Comparison of ENCODE assay signal across 11 cellular contexts in the genomic region with DNA sequence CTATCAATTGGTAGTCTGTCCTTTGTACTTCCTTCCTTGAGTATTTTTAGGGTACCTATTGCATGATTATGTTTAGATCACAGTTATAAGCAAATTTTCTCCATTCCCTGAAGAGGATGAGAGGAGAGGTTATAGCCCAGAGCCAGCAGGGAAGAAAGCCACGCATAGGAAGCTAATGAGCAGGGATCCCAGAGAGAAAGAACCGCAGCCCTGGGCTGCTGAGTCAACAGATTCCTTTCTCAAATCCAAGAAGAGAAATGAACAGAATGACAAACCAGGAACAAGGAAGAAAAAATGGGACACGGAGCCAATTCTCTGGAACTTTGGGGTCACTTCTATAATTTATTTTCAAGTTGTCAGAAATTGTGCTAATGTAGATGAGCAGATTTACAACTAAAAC.
DNase-seq lines count a peak whose midpoint lies in the region; ATAC-seq, FAIRE-seq and TF ChIP-seq lines count a peak whose summit lies in the region.
"Had no signal": no experiment of that assay in that cellular context is flagged by ENCODE, and none has a peak within 500 bp of the region (broad histone marks: within the 10 kb centered on the region; RNA-seq: fewer than 3 reads in every experiment).

No MANE protein-coding gene starts in this region.

- no peak for FAIRE-seq in HepG2 (lab: Jason Lieb, UNC)

- no peak for TF ChIP-seq RAD21 in HepG2 (CRISPR knock-in tag; IDR thresholded peaks at IDR 0.05)

- ATAC-seq in HepG2 (no peak), right lobe of liver (no peak), HG02870 (IDR thresholded peaks at IDR 0.05; ENCODE audit: unreplicated experiment) (no peak), left colon (no peak)

- H3K27me3 ChIP-seq in HepG2 (ENCODE audit: control insufficient read depth in 1 of 2, insufficient read depth in 2 of 2, low read length in 2 of 2) (no peaks in the 10 kb centered on the region), right lobe of liver (no peaks in the 10 kb centered on the region)
- H3K27me3 ChIP-seq: dorsolateral prefrontal cortex, foreskin keratinocyte, testis had no signal

- no peak overlapping the region for H3K4me3 ChIP-seq in HepG2 (replicated peaks in 1 of 3; ENCODE audit: insufficient read depth in 1 of 3, low read depth in 2 of 3, low read length in 3 of 3)
- H3K4me3 ChIP-seq in right lobe of liver = no peak overlapping the region
- no peak overlapping the region for H3K4me3 ChIP-seq in epithelial cell of proximal tubule (ENCODE audit: low read depth, low read length)
- H3K4me3 ChIP-seq: testis had no signal

- no peak for TF ChIP-seq CTCF in HepG2 (CRISPR knock-in tag; IDR thresholded peaks at IDR 0.05)
- TF ChIP-seq CTCF in right lobe of liver (IDR thresholded peaks at IDR 0.05) = no peak
- no peak for TF ChIP-seq CTCF in epithelial cell of proximal tubule (conservative IDR thresholded peaks at IDR 0.05; ENCODE audit: low read depth, low read length)

- H4K20me1 ChIP-seq in HepG2 (ENCODE audit: insufficient read depth, low read length) = no peaks in the 10 kb centered on the region

- no peak for TF ChIP-seq POLR2A in HepG2 (IDR thresholded peaks at IDR 0.05; ENCODE audit: insufficient read depth in 1 of 2, low read depth in 2 of 2, low read length in 2 of 2)
- TF ChIP-seq POLR2A in right lobe of liver (IDR thresholded peaks at IDR 0.05) = no peak

- BruUV-seq in HepG2 (replicated peaks; lab: Mats Ljungman, UMichigan) = no TSS peak

- whole genome bisulfite sequencing in HepG2 (ENCODE audit: low lambda C conversion rate) = 96% methylated on average over 3 of the region's 3 CpGs
- 47% methylated on average over 3 of the region's 3 CpGs for WGBS in right lobe of liver (ENCODE audit: insufficient coverage, low coverage, low lambda C conversion rate, missing lambda C conversion rate)

- no peaks in the 10 kb centered on the region for H3K79me2 ChIP-seq in HepG2 (ENCODE audit: insufficient read depth, low read length)

- H3K9me3 ChIP-seq in HepG2 (ENCODE audit: low read length) (no peaks in the 10 kb centered on the region), right lobe of liver (no peaks in the 10 kb centered on the region)
- H3K9me3 ChIP-seq: testis had no signal

- intact Hi-C loops in HepG2 (cut with micrococcal nuclease; ENCODE audit: unreplicated experiment) (no loop called here), right lobe of liver (cut with DNase I) (no loop called here), left colon (cut with DNase I, micrococcal nuclease) (no loop called here)

- H3K9ac ChIP-seq in HepG2 (ENCODE audit: insufficient read depth, low read depth, low read length) = no peak overlapping the region

- TF ChIP-seq EP300 in HepG2 (IDR thresholded peaks at IDR 0.05; ENCODE audit: low read depth in 2 of 2, low read length in 2 of 2) = no peak
- TF ChIP-seq EP300 in HepG2 (CRISPR knock-in tag; IDR thresholded peaks at IDR 0.05; ENCODE audit: borderline replicate concordance) = no peak

- in situ Hi-C loops in HepG2 (cut with HindIII; ENCODE audit: extremely low pct_ligation_motif_present, low pct_unique_long_range_greater_than_20kb) = no loop called here

- DNase-seq in HepG2 (ENCODE audit: low spot score) (no peak), right lobe of liver (no peak), epithelial cell of proximal tubule (ENCODE audit: low read depth) (peak; percentile 3), midbrain (lab: John Stamatoyannopoulos, UW) (peak; percentile 14), NCI-H2227 (lab: John Stamatoyannopoulos, UW; ENCODE audit: unreplicated experiment) (no peak), left colon (no peak)
- DNase-seq in activated effector memory CD4-positive, alpha-beta T cell treated with Interleukin-2 at 50 U/mL for 16 hours = no peak

- POLR2A ChIA-PET in HepG2 (lab: Yijun Ruan, JAX) = interaction anchor here (1.4 kb wide), 1 partner anchor 285 kb away, joined by 5 read pairs; a partner anchor contains a TSS

- H3K27ac ChIP-seq in HepG2 (ENCODE audit: extremely low read length, insufficient read depth, low read length) (no peak overlapping the region), right lobe of liver (no peak overlapping the region)
- H3K27ac ChIP-seq: dorsolateral prefrontal cortex, foreskin keratinocyte, testis had no signal

- H3K36me3 ChIP-seq in HepG2 (replicated peaks in 1 of 2; ENCODE audit: control insufficient read depth in 1 of 2, insufficient read depth in 2 of 2, low read length in 2 of 2) (no peaks in the 10 kb centered on the region), right lobe of liver (no peaks in the 10 kb centered on the region)

- no peak overlapping the region for H3K4me2 ChIP-seq in HepG2 (ENCODE audit: low read depth, low read length)

- H2AFZ ChIP-seq in HepG2 (ENCODE audit: low read length) = no peak overlapping the region

- H3K4me1 ChIP-seq in HepG2 (ENCODE audit: insufficient read depth, low read length) (0 out of 2 replicates have a peak, but pooled peaks cover 4% of the 10 kb centered on the region), right lobe of liver (no peaks in the 10 kb centered on the region)
- H3K4me1 ChIP-seq: foreskin keratinocyte, testis had no signal

- CTCF ChIA-PET in HepG2 (lab: Yijun Ruan, JAX; ENCODE audit: low intra/inter-chr PET ratio, low total read pairs) = interaction anchor here (3.3 kb wide), 1 partner anchor 199 kb away, joined by 28 read pairs; no protein-coding TSS in a partner anchor

TF ChIP-seq in HepG2, 621 proteins besides CTCF, POLR2A, EP300 and RAD21:
- TF ChIP-seq, protein P1, sequence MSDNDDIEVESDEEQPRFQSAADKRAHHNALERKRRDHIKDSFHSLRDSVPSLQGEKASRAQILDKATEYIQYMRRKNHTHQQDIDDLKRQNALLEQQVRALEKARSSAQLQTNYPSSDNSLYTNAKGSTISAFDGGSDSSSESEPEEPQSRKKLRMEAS (IDR thresholded peaks at IDR 0.05) = no peak
- TF ChIP-seq MAFK (conservative IDR thresholded peaks at IDR 0.05 in 1 of 2, IDR thresholded peaks at IDR 0.05 in 1 of 2; ENCODE audit: low read length in 2 of 2) (peak; percentile 39 to 60), MAFF (IDR thresholded peaks at IDR 0.05; ENCODE audit: low read depth, low read length) (peak; percentile 52; the same call in 1 of the 2 replicates)

Comparison
In these comparisons a context has a peak if more than half of its experiments do, and no peak if none do; other contexts are left out.
1. DNase-seq: peak in epithelial cell of proximal tubule (single experiment) and midbrain (single experiment); none in HepG2 (single experiment), right lobe of liver (0 of 3), NCI-H2227 (single experiment), activated effector memory CD4-positive, alpha-beta T cell treated with Interleukin-2 at 50 U/mL for 16 hours (single experiment) and left colon (0 of 2).